Comparison of ENCODE assay signal across 18 cellular contexts in the genomic region with DNA sequence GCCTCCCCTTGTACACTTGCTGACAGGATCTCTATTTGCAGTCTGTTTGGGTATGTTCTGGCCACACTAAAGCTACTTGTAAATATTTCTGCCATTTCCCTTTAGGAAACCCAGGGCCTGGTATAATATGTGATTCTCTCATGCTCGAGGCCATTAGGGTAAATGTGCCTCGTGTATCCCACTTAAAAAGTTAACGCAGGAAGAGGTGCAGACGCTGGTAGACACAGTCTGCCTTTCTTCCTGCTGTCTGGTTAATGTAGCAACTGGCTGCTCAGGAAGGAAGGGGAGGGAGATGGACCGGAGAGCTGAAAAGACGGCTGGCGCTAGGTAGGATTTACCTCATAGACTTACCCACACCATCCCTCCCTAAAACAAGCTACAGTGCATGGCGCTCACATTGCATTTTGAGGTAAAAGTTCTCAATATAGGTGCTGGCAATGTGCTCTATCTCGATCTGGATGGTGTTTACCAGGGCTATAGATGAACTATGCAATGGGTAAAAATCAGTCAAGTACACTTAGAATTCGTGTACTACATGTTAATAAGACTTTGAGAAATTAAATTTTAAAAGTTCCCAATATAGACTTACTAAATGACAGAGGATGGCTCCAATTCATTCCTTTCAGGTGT.
DNase-seq lines count a peak whose midpoint lies in the region; ATAC-seq, FAIRE-seq and TF ChIP-seq lines count a peak whose summit lies in the region.
"Had no signal": no experiment of that assay in that cellular context is flagged by ENCODE, and none has a peak within 500 bp of the region (broad histone marks: within the 10 kb centered on the region; RNA-seq: fewer than 3 reads in every experiment).

No MANE protein-coding gene starts in this region.

- H3K4me3 Mint-ChIP-seq in endothelial cell (ENCODE audit: unreplicated experiment): no peak overlapping the region
- H3K4me3 Mint-ChIP-seq in naive B cell: peak overlapping the region in 4 of 8 donors; percentile 20 to 77 (median 31)
- H3K4me3 Mint-ChIP-seq: activated naive CD8-positive, alpha-beta T cell treated with anti-CD3 and anti-CD28 coated beads, Interleukin-2, amount 10 ng/mL, durations not matched to agents 7 days and 5 days; activated T-cell treated with anti-CD3 and anti-CD28 coated beads, Interleukin-2, amount 50 U/mL, for 24 hours had no signal

- H3K27ac Mint-ChIP-seq in endothelial cell (ENCODE audit: unreplicated experiment) (peak overlapping the region; percentile 9), naive B cell (peak overlapping the region; percentile 2 to 72 (median 44))
- H3K27ac Mint-ChIP-seq: activated naive CD8-positive, alpha-beta T cell treated with anti-CD3 and anti-CD28 coated beads, Interleukin-2, amount 10 ng/mL, durations not matched to agents 7 days and 5 days; activated T-cell treated with anti-CD3 and anti-CD28 coated beads, Interleukin-2, amount 50 U/mL, for 24 hours had no signal

- H3K9me3 Mint-ChIP-seq in endothelial cell (ENCODE audit: unreplicated experiment) (no peaks in the 10 kb centered on the region), naive B cell (peaks cover 0 to 5% (median 3%) of the 10 kb centered on the region in 7 donors)
- H3K9me3 Mint-ChIP-seq: activated naive CD8-positive, alpha-beta T cell treated with anti-CD3 and anti-CD28 coated beads, Interleukin-2, amount 10 ng/mL, durations not matched to agents 7 days and 5 days; activated T-cell treated with anti-CD3 and anti-CD28 coated beads, Interleukin-2, amount 50 U/mL, for 24 hours had no signal

- peak; percentile 36 for DNase-seq in Daoy (ENCODE audit: low read depth)
- DNase-seq in RCC 7860 (ENCODE audit: low spot score): peak; percentile 67
- no peak for DNase-seq in endothelial cell (ENCODE audit: low spot score)
- DNase-seq in naive B cell: no peak
- no peak for DNase-seq in DMS53 (lab: John Stamatoyannopoulos, UW)
- no peak for DNase-seq in activated naive CD4-positive, alpha-beta T cell treated with Interleukin-2 at 50 U/mL for 16 hours
- no peak for DNase-seq in germinal center (ENCODE audit: low spot score)
- DNase-seq: activated naive CD8-positive, alpha-beta T cell treated with anti-CD3 and anti-CD28 coated beads, Interleukin-2, amount 10 ng/mL, durations not matched to agents 7 days and 5 days; activated T-cell treated with anti-CD3 and anti-CD28 coated beads, Interleukin-2, amount 50 U/mL, for 24 hours; effector CD4-positive, alpha-beta T cell; GOT3; NCI-H1694 treated with DMSO at 0.1 percent for 48 hours; NCI-H510A treated with DMSO at 0.1 percent for 48 hours had no signal

- H3K36me3 Mint-ChIP-seq in endothelial cell (ENCODE audit: low read depth, unreplicated experiment): no peaks in the 10 kb centered on the region
- peaks cover 14 to 21% of the 10 kb centered on the region in 2 donors for H3K36me3 Mint-ChIP-seq in naive B cell
- H3K36me3 Mint-ChIP-seq: activated naive CD8-positive, alpha-beta T cell treated with anti-CD3 and anti-CD28 coated beads, Interleukin-2, amount 10 ng/mL, durations not matched to agents 7 days and 5 days had no signal

- no peak for TF ChIP-seq CTCF in endothelial cell (IDR thresholded peaks at IDR 0.05; ENCODE audit: unreplicated experiment)

- FAIRE-seq in RCC 7860 (lab: Jason Lieb, UNC): no peak
- FAIRE-seq: bronchial epithelial cell, G401.6, GM12892, TTC549 had no signal

- ATAC-seq in naive B cell (ENCODE audit: low read depth in 2 of 2) (peak in 1 of 2 donors; percentile 16), HG03175 (IDR thresholded peaks at IDR 0.05; ENCODE audit: unreplicated experiment) (no peak)

- peaks cover 4% of the 10 kb centered on the region for H3K27me3 Mint-ChIP-seq in endothelial cell (ENCODE audit: unreplicated experiment)
- no peaks in the 10 kb centered on the region for H3K27me3 Mint-ChIP-seq in naive B cell
- H3K27me3 Mint-ChIP-seq: activated T-cell treated with anti-CD3 and anti-CD28 coated beads, Interleukin-2, amount 50 U/mL, for 24 hours had no signal

- peaks cover 14% of the 10 kb centered on the region for H3K4me1 Mint-ChIP-seq in endothelial cell (ENCODE audit: unreplicated experiment)
- peaks cover 44 to 60% (median 58%) of the 10 kb centered on the region in 3 donors for H3K4me1 Mint-ChIP-seq in naive B cell

Comparison
In these comparisons a context has a peak if more than half of its experiments do, and no peak if none do; other contexts are left out.
1. DNase-seq: peak in Daoy (single experiment) and RCC 7860 (single experiment); none in endothelial cell (single experiment), naive B cell (single experiment), DMS53 (single experiment), activated naive CD4-positive, alpha-beta T cell treated with Interleukin-2 at 50 U/mL for 16 hours (single experiment) and germinal center (single experiment).